Comparison of ENCODE assay signal across 9 cellular contexts in the genomic region with DNA sequence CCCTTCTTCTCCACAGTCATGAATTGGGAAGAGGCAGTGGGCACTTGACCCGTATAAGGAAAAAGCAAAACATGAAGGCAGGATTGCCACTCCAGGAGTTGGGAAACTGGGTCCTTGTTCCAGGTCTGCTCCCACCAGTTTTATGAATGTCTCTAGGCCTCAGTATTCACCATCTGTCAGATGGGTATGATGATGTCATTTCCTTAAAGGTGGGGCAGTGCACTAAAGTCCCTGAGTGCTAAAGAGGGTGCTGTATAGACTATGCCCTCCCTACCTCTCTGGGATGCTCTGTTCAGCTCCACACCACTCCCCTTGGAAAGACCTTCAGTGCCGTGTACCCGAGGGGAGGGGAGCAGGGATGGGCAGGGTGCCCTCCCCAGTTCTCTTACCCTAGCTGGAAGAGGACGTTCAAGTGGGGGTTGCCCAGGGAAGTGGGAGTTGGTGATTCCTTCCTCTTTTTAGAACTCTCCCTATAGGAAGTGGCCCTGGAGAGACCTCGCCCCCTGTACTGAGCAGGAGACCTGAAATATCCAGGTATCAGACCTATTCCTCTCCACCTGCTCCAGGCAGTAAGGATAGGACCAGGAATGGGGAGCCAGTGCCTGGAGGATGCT. TPM values are rescaled to one million over a fixed set of nuclear protein-coding genes. Genes with fewer than 3 reads are reported as not detected.
DNase-seq lines count a peak whose midpoint lies in the region; ATAC-seq and TF ChIP-seq lines count a peak whose summit lies in the region.
"Had no signal": no experiment of that assay in that cellular context is flagged by ENCODE, and none has a peak within 500 bp of the region (broad histone marks: within the 10 kb centered on the region; RNA-seq: fewer than 3 reads in every experiment).

No MANE protein-coding gene starts in this region.

- H3K9me3 ChIP-seq in body of pancreas (no peaks in the 10 kb centered on the region), mononuclear cell (ENCODE audit: low read depth, low read length) (no peaks in the 10 kb centered on the region)

- ATAC-seq in stimulated activated naive CD8-positive, alpha-beta T cell treated with anti-CD3 and anti-CD28 coated beads, Interleukin-15, Interleukin-2, amounts not matched to agents 100 U/mL and 50 U/mL, for 24 hours, result no peak
- ATAC-seq in body of pancreas (no peak), HG03108 (IDR thresholded peaks at IDR 0.05; ENCODE audit: unreplicated experiment) (no peak), GM21717 (IDR thresholded peaks at IDR 0.05; ENCODE audit: unreplicated experiment) (no peak)

- no peaks in the 10 kb centered on the region for H3K36me3 ChIP-seq in body of pancreas (replicated peaks in 1 of 2; ENCODE audit: insufficient read depth in 1 of 2, low read depth in 2 of 2)

- H3K4me1 ChIP-seq in body of pancreas (peaks cover 66% of the 10 kb centered on the region), mononuclear cell (ENCODE audit: insufficient read depth, low read length) (peaks cover 69% of the 10 kb centered on the region)

- intact Hi-C loops in body of pancreas (cut with DNase I), result no loop called here

- H3K27me3 ChIP-seq in body of pancreas (no peaks in the 10 kb centered on the region), mononuclear cell (ENCODE audit: insufficient read depth, low read length) (no peaks in the 10 kb centered on the region)

- H3K27ac Mint-ChIP-seq in stimulated activated naive CD8-positive, alpha-beta T cell treated with anti-CD3 and anti-CD28 coated beads, Interleukin-15, Interleukin-2, amounts not matched to agents 100 ng/mL and 50 ng/mL, for 24 hours, result peak overlapping the region; percentile 95

- no peaks in the 10 kb centered on the region for H3K27me3 Mint-ChIP-seq in stimulated activated naive CD8-positive, alpha-beta T cell treated with anti-CD3 and anti-CD28 coated beads, Interleukin-15, Interleukin-2, amounts not matched to agents 100 ng/mL and 50 ng/mL, for 24 hours

- H3K4me3 Mint-ChIP-seq in stimulated activated naive CD8-positive, alpha-beta T cell treated with anti-CD3 and anti-CD28 coated beads, Interleukin-15, Interleukin-2, amounts not matched to agents 100 ng/mL and 50 ng/mL, for 24 hours, result peak overlapping the region; percentile 96

- TF ChIP-seq POLR2A in body of pancreas (IDR thresholded peaks at IDR 0.05), result no peak

- H3K27ac ChIP-seq in body of pancreas, result peak overlapping the region; percentile 91 to 96 (median 94)

- WGBS in body of pancreas, 2 donors, result 19 to 20% methylated on average over 4 to 5 of the region's 5 CpGs

- H3K36me3 Mint-ChIP-seq in stimulated activated naive CD8-positive, alpha-beta T cell treated with anti-CD3 and anti-CD28 coated beads, Interleukin-15, Interleukin-2, amounts not matched to agents 100 ng/mL and 50 ng/mL, for 24 hours (ENCODE audit: low read depth), result peaks cover 25% of the 10 kb centered on the region

- TF ChIP-seq CTCF in body of pancreas (IDR thresholded peaks at IDR 0.05), result no peak

- H3K4me1 Mint-ChIP-seq in stimulated activated naive CD8-positive, alpha-beta T cell treated with anti-CD3 and anti-CD28 coated beads, Interleukin-15, Interleukin-2, amounts not matched to agents 100 ng/mL and 50 ng/mL, for 24 hours (ENCODE audit: low read depth), result peaks cover 81% of the 10 kb centered on the region

- H3K9me3 Mint-ChIP-seq in stimulated activated naive CD8-positive, alpha-beta T cell treated with anti-CD3 and anti-CD28 coated beads, Interleukin-15, Interleukin-2, amounts not matched to agents 100 ng/mL and 50 ng/mL, for 24 hours, result no peaks in the 10 kb centered on the region

- DNase-seq in stimulated activated naive CD8-positive, alpha-beta T cell treated with anti-CD3 and anti-CD28 coated beads, Interleukin-15, Interleukin-2, amounts not matched to agents 100 U/mL and 50 U/mL, for 24 hours, result no peak
- DNase-seq in body of pancreas (no peak), AG20443 (ENCODE audit: low spot score) (no peak), mucosa of gallbladder (ENCODE audit: low spot score) (no peak)
- DNase-seq: NCI-H1436 treated with DMSO at 0.1 percent for 48 hours had no signal

- H3K4me3 ChIP-seq in body of pancreas (no peak overlapping the region), mononuclear cell (ENCODE audit: low read length) (peak overlapping the region; percentile 100)

RNA-seq across cellular contexts. Expression of gene LASP1, which starts 2.2 kb away (rescaled TPM):
- total RNA-seq in body of pancreas (10 to 100 TPM; 70.3 to 76.1 TPM), mononuclear cell (103 TPM), mucosa of gallbladder (247 TPM)

RNA-seq across cellular contexts. Expression of gene RPL23, which starts 18.6 kb away (rescaled TPM):
- total RNA-seq in body of pancreas (100 to 1,000 TPM; 693 to 755 TPM), mononuclear cell (1,618 TPM), mucosa of gallbladder (984 TPM)

RNA-seq across cellular contexts. Expression of gene CWC25, which starts 47.0 kb away (rescaled TPM):
- total RNA-seq in body of pancreas (10 to 100 TPM; 15.0 to 39.2 TPM), mononuclear cell (30.0 TPM), mucosa of gallbladder (19.3 TPM)
